9 cellular contexts compared by ENCODE assay signal in genomic region chr14:103696466-103697071, GRCh38. TPM values are rescaled to one million over a fixed set of nuclear protein-coding genes. Genes with fewer than 3 reads are reported as not detected.
DNase-seq lines count a peak whose midpoint lies in the region; ATAC-seq and TF ChIP-seq lines count a peak whose summit lies in the region.
"Had no signal": no experiment of that assay in that cellular context is flagged by ENCODE, and none has a peak within 500 bp of the region (broad histone marks: within the 10 kb centered on the region; RNA-seq: fewer than 3 reads in every experiment).

No MANE protein-coding gene starts in this region.

- H3K27me3 Mint-ChIP-seq in activated naive CD8-positive, alpha-beta T cell, result no peaks in the 10 kb centered on the region
- H3K27me3 Mint-ChIP-seq in activated naive CD8-positive, alpha-beta T cell treated with anti-CD3 and anti-CD28 coated beads, Interleukin-2, amount 50 U/mL, for 24 hours, result no peaks in the 10 kb centered on the region

- ATAC-seq in activated naive CD8-positive, alpha-beta T cell treated with anti-CD3 and anti-CD28 coated beads, Interleukin-2, amount 50 U/mL, for 24 hours, result no peak
- ATAC-seq in upper lobe of right lung, result no peak
- ATAC-seq: stimulated activated naive CD8-positive, alpha-beta T cell treated with anti-CD3 and anti-CD28 coated beads, Interleukin-15, Interleukin-2, amounts not matched to agents 100 U/mL and 50 U/mL, for 24 hours had no signal

- H3K27ac ChIP-seq in coronary artery (peak overlapping the region; percentile 38 to 81), mesodermal cell (ENCODE audit: low read depth, low read length, severe bottlenecking) (peak overlapping the region; percentile 16), upper lobe of right lung (peak overlapping the region; percentile 47)

- TF ChIP-seq CTCF in coronary artery (IDR thresholded peaks at IDR 0.05), result no peak
- no peak for TF ChIP-seq CTCF in upper lobe of right lung (IDR thresholded peaks at IDR 0.05)

- no peak overlapping the region for H3K4me3 Mint-ChIP-seq in activated naive CD8-positive, alpha-beta T cell
- no peak overlapping the region for H3K4me3 Mint-ChIP-seq in activated naive CD8-positive, alpha-beta T cell treated with anti-CD3 and anti-CD28 coated beads, Interleukin-2, amount 50 U/mL, for 24 hours

- no peaks in the 10 kb centered on the region for H3K36me3 Mint-ChIP-seq in activated naive CD8-positive, alpha-beta T cell
- H3K36me3 Mint-ChIP-seq in activated naive CD8-positive, alpha-beta T cell treated with anti-CD3 and anti-CD28 coated beads, Interleukin-2, amount 50 U/mL, for 24 hours (ENCODE audit: low read depth), result peaks cover 7% of the 10 kb centered on the region

- H3K27ac Mint-ChIP-seq in activated naive CD8-positive, alpha-beta T cell, result peak overlapping the region; percentile 10
- H3K27ac Mint-ChIP-seq in activated naive CD8-positive, alpha-beta T cell treated with anti-CD3 and anti-CD28 coated beads, Interleukin-2, amount 50 U/mL, for 24 hours, result no peak overlapping the region

- WGBS in mesodermal cell (ENCODE audit: insufficient coverage in 2 of 2), 2 experiments, result 81 to 84% methylated on average over 15 to 16 of the region's 17 CpGs

- intact Hi-C loops in upper lobe of right lung (cut with DNase I), result no loop called here

- H3K9me3 Mint-ChIP-seq in activated naive CD8-positive, alpha-beta T cell (ENCODE audit: low read depth), result no peaks in the 10 kb centered on the region
- no peaks in the 10 kb centered on the region for H3K9me3 Mint-ChIP-seq in activated naive CD8-positive, alpha-beta T cell treated with anti-CD3 and anti-CD28 coated beads, Interleukin-2, amount 50 U/mL, for 24 hours

- no peaks in the 10 kb centered on the region for H3K9me3 ChIP-seq in mesodermal cell (ENCODE audit: control insufficient read depth, low read length)
- no peaks in the 10 kb centered on the region for H3K9me3 ChIP-seq in upper lobe of right lung

- H3K36me3 ChIP-seq in mesodermal cell (ENCODE audit: control insufficient read depth, insufficient read depth, low read length) (peaks cover 89% of the 10 kb centered on the region), upper lobe of right lung (peaks cover 75% of the 10 kb centered on the region)

- H3K4me1 Mint-ChIP-seq in activated naive CD8-positive, alpha-beta T cell (ENCODE audit: low read depth), result peaks cover 11% of the 10 kb centered on the region
- H3K4me1 Mint-ChIP-seq in activated naive CD8-positive, alpha-beta T cell treated with anti-CD3 and anti-CD28 coated beads, Interleukin-2, amount 50 U/mL, for 24 hours, result peaks cover 3% of the 10 kb centered on the region

- no peaks in the 10 kb centered on the region for H3K27me3 ChIP-seq in upper lobe of right lung

- H3K4me3 ChIP-seq in coronary artery, result peak overlapping the region; percentile 47
- H3K4me3 ChIP-seq in mesodermal cell (ENCODE audit: extremely low read depth, insufficient read depth, low read length, poor library complexity, severe bottlenecking), result no peak overlapping the region
- no peak overlapping the region for H3K4me3 ChIP-seq in upper lobe of right lung

- DNase-seq in activated naive CD8-positive, alpha-beta T cell treated with anti-CD3 and anti-CD28 coated beads, Interleukin-2, amount 50 U/mL, for 24 hours, result no peak
- no peak for DNase-seq in coronary artery (ENCODE audit: low spot score)
- DNase-seq in upper lobe of right lung, result peak; percentile 51
- DNase-seq in stimulated activated CD4-positive, alpha-beta T cell treated with anti-CD3 and anti-CD28 coated beads, Interleukin-12 subunit alpha, Interleukin-12 subunit beta, amount 100 ng/mL, for 4 hours, result no peak
- DNase-seq in amygdala (lab: John Stamatoyannopoulos, UW), result no peak
- no peak for DNase-seq in stimulated activated CD4-positive, alpha-beta T cell treated with anti-CD3 and anti-CD28 coated beads, Interleukin-4, amount 100 ng/mL, for 24 hours
- DNase-seq: stimulated activated naive CD8-positive, alpha-beta T cell treated with anti-CD3 and anti-CD28 coated beads, Interleukin-15, Interleukin-2, amounts not matched to agents 100 U/mL and 50 U/mL, for 24 hours had no signal

- peaks cover 17% of the 10 kb centered on the region for H3K4me1 ChIP-seq in mesodermal cell (ENCODE audit: control insufficient read depth, insufficient read depth, low read length, poor library complexity, severe bottlenecking)
- H3K4me1 ChIP-seq in upper lobe of right lung, result peaks cover 34% of the 10 kb centered on the region

RNA-seq across cellular contexts. Expression of gene XRCC3, which starts 18.7 kb away (rescaled TPM):
- 10.6 TPM for polyA plus RNA-seq in mesodermal cell (2013, experiment 1 of 2)
- polyA plus RNA-seq in mesodermal cell (2013, experiment 2 of 2), result 10.9 TPM
- total RNA-seq in upper lobe of right lung, result 5.6 TPM

RNA-seq across cellular contexts. Expression of gene ZFYVE21, which starts 19.0 kb away (rescaled TPM):
- 37.9 TPM for polyA plus RNA-seq in mesodermal cell (2013, experiment 1 of 2)
- polyA plus RNA-seq in mesodermal cell (2013, experiment 2 of 2), result 36.2 TPM
- 61.3 TPM for total RNA-seq in upper lobe of right lung
